27 cellular contexts compared by ENCODE assay signal in genomic region chr9:104881991-104882555, GRCh38. TPM values are rescaled to one million over a fixed set of nuclear protein-coding genes. Genes with fewer than 3 reads are reported as not detected.
DNase-seq lines count a peak whose midpoint lies in the region; ATAC-seq and TF ChIP-seq lines count a peak whose summit lies in the region.
"Had no signal": no experiment of that assay in that cellular context is flagged by ENCODE, and none has a peak within 500 bp of the region (broad histone marks: within the 10 kb centered on the region; RNA-seq: fewer than 3 reads in every experiment).

No MANE protein-coding gene starts in this region.

- intact Hi-C loops in stomach (cut with DNase I; ENCODE audit: low total_unique reads), result no loop called here

- no peak overlapping the region for H3K4me3 Mint-ChIP-seq in nephron
- H3K4me3 Mint-ChIP-seq: activated naive CD4-positive, alpha-beta T cell treated with anti-CD3 and anti-CD28 coated beads for 36 hours; CD4-positive, alpha-beta memory T cell; neural crest cell had no signal

- H3K27ac ChIP-seq in adipose tissue (ENCODE audit: low read depth, low read length) (peak overlapping the region; percentile 43), stomach (peak overlapping the region in 1 of 5 donors; percentile 27)
- H3K27ac ChIP-seq: esophagus squamous epithelium, parathyroid adenoma, PC-9, SK-N-MC, thoracic aorta had no signal

- H3K36me3 ChIP-seq in stomach, result peaks cover 17 to 99% (median 92%) of the 10 kb centered on the region in 4 donors

- no peaks in the 10 kb centered on the region for H3K9me3 ChIP-seq in stomach
- H3K9me3 ChIP-seq: adrenal gland, esophagus squamous epithelium, thoracic aorta had no signal

- TF ChIP-seq POLR2A in stomach (IDR thresholded peaks at IDR 0.05), result no peak

- H3K36me3 Mint-ChIP-seq in nephron (ENCODE audit: low read depth), result peaks cover 29% of the 10 kb centered on the region

- H3K4me1 Mint-ChIP-seq in nephron, result peaks cover 43% of the 10 kb centered on the region
- H3K4me1 Mint-ChIP-seq: CD4-positive, alpha-beta memory T cell had no signal

- H3K27me3 Mint-ChIP-seq in nephron (ENCODE audit: low read depth), result no peaks in the 10 kb centered on the region
- H3K27me3 Mint-ChIP-seq: CD4-positive, alpha-beta memory T cell had no signal

- H3K27me3 ChIP-seq in stomach, result no peaks in the 10 kb centered on the region
- H3K27me3 ChIP-seq: adrenal gland, dorsolateral prefrontal cortex, esophagus squamous epithelium had no signal

- H3K4me3 ChIP-seq in stomach, result no peak overlapping the region
- H3K4me3 ChIP-seq: adrenal gland, dorsolateral prefrontal cortex, esophagus squamous epithelium, lung, PC-9, SK-N-MC, thoracic aorta had no signal

- H3K4me1 ChIP-seq in stomach, result peaks cover 0 to 44% (median 28%) of the 10 kb centered on the region in 4 donors
- H3K4me1 ChIP-seq: parathyroid adenoma had no signal

- WGBS in adipose tissue, 3 donors, result 62 to 86% (median 67%) methylated on average over 4 of the region's 4 CpGs
- 40 to 68% (median 54%) methylated on average over 4 of the region's 4 CpGs for WGBS in stomach, 5 donors

- no peak for ATAC-seq in GM18502 (IDR thresholded peaks at IDR 0.05; ENCODE audit: poor library complexity, unreplicated experiment)

- TF ChIP-seq EP300 in stomach (IDR thresholded peaks at IDR 0.05), result no peak

- no peaks in the 10 kb centered on the region for H3K9me3 Mint-ChIP-seq in nephron
- H3K9me3 Mint-ChIP-seq: activated naive CD4-positive, alpha-beta T cell treated with anti-CD3 and anti-CD28 coated beads for 36 hours; CD4-positive, alpha-beta memory T cell; neural crest cell had no signal

- TF ChIP-seq CTCF in nephron (IDR thresholded peaks at IDR 0.05; ENCODE audit: unreplicated experiment in 3 of 3) (no peak), stomach (IDR thresholded peaks at IDR 0.05) (no peak)

- peak; percentile 62 for DNase-seq in D341Med (ENCODE audit: low spot score)
- DNase-seq in NCI-H1694 (lab: John Stamatoyannopoulos, UW), result peak; percentile 6
- DNase-seq in stomach, result no peak
- no peak for DNase-seq in NCI-H226
- DNase-seq: activated CD4-positive, alpha-beta T cell treated with anti-CD3 and anti-CD28 coated beads, Interleukin-2, amount 50 U/mL, for 48 hours; activated CD4-positive, CD25-positive, alpha-beta regulatory T cell treated with anti-CD3 and anti-CD28 coated beads, Interleukin-2, amount 50 U/mL, for 72 hours; activated naive CD4-positive, alpha-beta T cell treated with anti-CD3 and anti-CD28 coated beads for 36 hours; AML-193; CD4-positive, alpha-beta memory T cell; dorsolateral prefrontal cortex; EL; esophagus squamous epithelium; HCEC 1CT; MM.1S; NCI-H2107; PC-9; stimulated activated CD4-positive, alpha-beta T cell treated with anti-CD3 and anti-CD28 coated beads, Interleukin-1b, Interleukin-23, amount 100 ng/mL, for 48 hours; stimulated activated naive CD4-positive, alpha-beta T cell treated with Interleukin-2 at 50 U/mL for 16 hours had no signal

- peak overlapping the region in 2 of 3 experiments; percentile 47 to 65 for H3K27ac Mint-ChIP-seq in nephron
- H3K27ac Mint-ChIP-seq: activated naive CD4-positive, alpha-beta T cell treated with anti-CD3 and anti-CD28 coated beads for 36 hours had no signal

RNA-seq across cellular contexts. Expression of gene ABCA1, which starts 45.9 kb away (rescaled TPM):
- 10 to 100 TPM in 2 of 3 donors, 1 to 10 TPM in 1; 2.8 to 38.1 (median 14.4) TPM for polyA plus RNA-seq in adipose tissue
- total RNA-seq in stomach, result 10 to 100 TPM; 16.2 to 75.3 (median 21.0) TPM
- 1 to 10 TPM; 1.9 to 4.9 (median 3.3) TPM for polyA plus RNA-seq in stomach

Comparison
In these comparisons a context has a peak if more than half of its experiments do, and no peak if none do; other contexts are left out.
1. DNase-seq: peak in D341Med (single experiment) and NCI-H1694 (single experiment); none in stomach (single experiment) and NCI-H226 (single experiment).